ENCODE assay signal across 8 cellular contexts in genomic region chr19:11088508-11089253, GRCh38. TPM values are rescaled to one million over a fixed set of nuclear protein-coding genes. Genes with fewer than 3 reads are reported as not detected.
A peak's percentile ranks its signal among the peaks of the same experiment; 100 is the strongest.
DNase-seq lines count a peak whose midpoint lies in the region; ATAC-seq, FAIRE-seq and TF ChIP-seq lines count a peak whose summit lies in the region.

No MANE protein-coding gene starts in this region.

- H3K27ac Mint-ChIP-seq in endothelial cell (ENCODE audit: unreplicated experiment) (peak overlapping the region; percentile 100), natural killer cell (peak overlapping the region; percentile 91 to 97)

- peak; percentile 62 for DNase-seq in DMS53 treated with DMSO at 0.1 percent for 48 hours (lab: John Stamatoyannopoulos, UW; ENCODE audit: unreplicated experiment)
- peak; percentile 64 for DNase-seq in OCI-M1 (lab: John Stamatoyannopoulos, UW)
- DNase-seq in endothelial cell (ENCODE audit: low spot score): no peak
- no peak for DNase-seq in natural killer cell
- DNase-seq in frontal cortex (ENCODE audit: low spot score in 2 of 2): no peak
- no peak for DNase-seq in stimulated activated CD4-positive, alpha-beta T cell treated with anti-CD3 and anti-CD28 coated beads, Interleukin-12 subunit alpha, Interleukin-12 subunit beta, amount 100 ng/mL, for 4 hours

- H3K4me3 Mint-ChIP-seq in endothelial cell (ENCODE audit: unreplicated experiment) (peak overlapping the region; percentile 94), natural killer cell (peak overlapping the region; percentile 96)

- ATAC-seq in natural killer cell (no peak), GM21390 (IDR thresholded peaks at IDR 0.05; ENCODE audit: unreplicated experiment) (no peak), HG02970 (IDR thresholded peaks at IDR 0.05; ENCODE audit: low FRiP score, unreplicated experiment) (no peak)

- H3K9me3 Mint-ChIP-seq in endothelial cell (ENCODE audit: unreplicated experiment): no peaks in the 10 kb centered on the region
- H3K9me3 Mint-ChIP-seq in natural killer cell: no peaks in the 10 kb centered on the region

- peaks cover 25% of the 10 kb centered on the region for H3K4me1 Mint-ChIP-seq in endothelial cell (ENCODE audit: unreplicated experiment)
- H3K4me1 Mint-ChIP-seq in natural killer cell: peaks cover 24 to 34% of the 10 kb centered on the region in 2 donors

- H3K36me3 Mint-ChIP-seq in endothelial cell (ENCODE audit: low read depth, unreplicated experiment) (peaks cover 22% of the 10 kb centered on the region), natural killer cell (no peaks in the 10 kb centered on the region)

- H3K27me3 Mint-ChIP-seq in endothelial cell (ENCODE audit: unreplicated experiment) (peaks cover 14% of the 10 kb centered on the region), natural killer cell (ENCODE audit: low read depth in 2 of 2) (no peaks in the 10 kb centered on the region)

- intact Hi-C loops in natural killer cell (cut with micrococcal nuclease): no loop called here

- no peak for TF ChIP-seq CTCF in endothelial cell (IDR thresholded peaks at IDR 0.05; ENCODE audit: unreplicated experiment)
- no peak for TF ChIP-seq CTCF in natural killer cell (IDR thresholded peaks at IDR 0.05)

- FAIRE-seq in frontal cortex (lab: Jason Lieb, UNC): no peak

RNA-seq across cellular contexts. Expression of gene LDLR, which starts 0.6 kb away (rescaled TPM):
- total RNA-seq in endothelial cell (ENCODE audit: unreplicated experiment) (158 TPM), natural killer cell (100 to 1,000 TPM in 2 of 3 donors, 10 to 100 TPM in 1; 84.7 to 172 (median 112) TPM), frontal cortex (28.5 TPM)

Comparison
In these comparisons a context has a peak if more than half of its experiments do, and no peak if none do; other contexts are left out.
1. DNase-seq: peak in DMS53 treated with DMSO at 0.1 percent for 48 hours (single experiment) and OCI-M1 (single experiment); none in endothelial cell (single experiment), natural killer cell (single experiment), frontal cortex (0 of 2) and stimulated activated CD4-positive, alpha-beta T cell treated with anti-CD3 and anti-CD28 coated beads, Interleukin-12 subunit alpha, Interleukin-12 subunit beta, amount 100 ng/mL, for 4 hours (single experiment).